ENCODE assay signal across 37 cellular contexts in the genomic region with DNA sequence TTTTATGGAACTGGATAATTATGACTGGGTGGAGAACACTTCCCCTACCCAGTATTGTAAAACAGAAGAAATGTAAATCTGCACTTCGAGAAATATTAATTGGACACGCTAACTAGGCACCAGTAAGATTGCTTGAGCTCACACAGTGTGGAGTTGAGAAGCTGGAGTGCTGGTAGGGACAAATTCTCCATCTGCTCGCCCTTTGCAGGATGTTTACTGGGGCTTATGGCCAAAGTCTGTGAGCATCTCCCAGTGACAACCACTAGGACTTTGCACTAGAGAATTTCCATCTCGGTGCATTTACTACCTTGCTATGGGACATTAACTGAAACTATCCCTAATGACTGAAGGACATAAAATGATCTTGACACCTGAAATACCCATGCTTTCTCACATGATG. TPM values are rescaled to one million over a fixed set of nuclear protein-coding genes. Genes with fewer than 3 reads are reported as not detected.
"Had no signal": no experiment of that assay in that cellular context is flagged by ENCODE, and none has a peak within 500 bp of the region (broad histone marks: within the 10 kb centered on the region; RNA-seq: fewer than 3 reads in every experiment).

No MANE protein-coding gene starts in this region.

- H3K27ac Mint-ChIP-seq: activated CD4-positive, alpha-beta memory T cell treated with anti-CD3 and anti-CD28 coated beads for 36 hours; activated CD8-positive, alpha-beta T cell treated with anti-CD3 and anti-CD28 coated beads, Interleukin-2, amount 10 ng/mL, durations not matched to agents 7 days and 5 days; activated naive CD4-positive, alpha-beta T cell treated with anti-CD3 and anti-CD28 coated beads for 36 hours; activated naive CD4-positive, alpha-beta T cell treated with anti-CD3 and anti-CD28 coated beads, Interleukin-2, amount 50 U/mL, for 24 hours; activated naive CD8-positive, alpha-beta T cell treated with anti-CD3 and anti-CD28 coated beads for 36 hours; activated naive CD8-positive, alpha-beta T cell treated with anti-CD3 and anti-CD28 coated beads, Interleukin-2, amount 50 U/mL, for 24 hours; activated T-cell treated with anti-CD3 and anti-CD28 coated beads, Interleukin-2, amount 50 U/mL, for 24 hours; activated T-cell treated with anti-CD3 and anti-CD28 coated beads, Interleukin-2, amount 50 U/mL, for 72 hours; activated T-helper 2 cell treated with anti-CD3 and anti-CD28 coated beads, Interferon-gamma antibody, Interleukin-2, Interleukin-4, amounts not matched to agents 10 μg/mL and 5 μg/mL and 100 μg/mL, durations not matched to agents 14 hours and 24 hours and 36 hours; dendritic cell treated with granulocyte-macrophage colony-stimulating factor and Interleukin-4, amounts not matched to agents 40 ng/mL and 50 ng/mL, for 4 days; endodermal cell; T-cell; T-helper 1 cell treated with Interleukin-12 subunit alpha and Interleukin-12 subunit beta and Interleukin-4 antibody, amounts not matched to agents 30 μg/mL and 1 μg/mL, for 36 hours; WTC11 had no signal

- H3K9me3 ChIP-seq: adrenal gland, body of pancreas, esophagus muscularis mucosa, gastroesophageal sphincter, heart right ventricle had no signal

- H3K27ac ChIP-seq: adrenal gland, body of pancreas, dorsolateral prefrontal cortex, esophagus muscularis mucosa, foreskin keratinocyte, gastroesophageal sphincter, heart right ventricle, hepatocyte, VCaP had no signal

- DNase-seq: activated CD4-positive, alpha-beta memory T cell treated with anti-CD3 and anti-CD28 coated beads for 36 hours; activated CD4-positive, alpha-beta T cell treated with anti-CD3 and anti-CD28 coated beads for 48 hours; activated CD4-positive, alpha-beta T cell treated with anti-CD3 and anti-CD28 coated beads, Interleukin-2, amount 50 U/mL, for 1 hour; activated CD8-positive, alpha-beta memory T cell treated with anti-CD3 and anti-CD28 coated beads, Interleukin-2, amount 50 U/mL, for 48 hours; activated CD8-positive, alpha-beta T cell treated with anti-CD3 and anti-CD28 coated beads, Interleukin-2, amount 10 ng/mL, durations not matched to agents 7 days and 5 days; activated effector memory CD4-positive, alpha-beta T cell treated with anti-CD3 and anti-CD28 coated beads, Interleukin-2, amount 50 U/mL, for 16 hours; activated naive CD4-positive, alpha-beta T cell treated with anti-CD3 and anti-CD28 coated beads for 36 hours; activated naive CD8-positive, alpha-beta T cell treated with anti-CD3 and anti-CD28 coated beads for 36 hours; activated naive CD8-positive, alpha-beta T cell treated with anti-CD3 and anti-CD28 coated beads, Interleukin-2, amount 50 U/mL, for 24 hours; activated T-cell treated with anti-CD3 and anti-CD28 coated beads for 4 hours; activated T-cell treated with anti-CD3 and anti-CD28 coated beads, Interleukin-2, amount 50 U/mL, for 24 hours; activated T-cell treated with anti-CD3 and anti-CD28 coated beads, Interleukin-2, amount 50 U/mL, for 72 hours; adrenal gland; amygdala; aorta; body of pancreas; effector memory CD4-positive, alpha-beta T cell; endodermal cell; erythroblast; heart right ventricle; T-cell; T-helper 9 cell had no signal

- H3K9me3 Mint-ChIP-seq: activated CD4-positive, alpha-beta memory T cell treated with anti-CD3 and anti-CD28 coated beads for 36 hours; activated naive CD4-positive, alpha-beta T cell treated with anti-CD3 and anti-CD28 coated beads for 36 hours; activated naive CD8-positive, alpha-beta T cell treated with anti-CD3 and anti-CD28 coated beads, Interleukin-2, amount 50 U/mL, for 24 hours; activated T-cell treated with anti-CD3 and anti-CD28 coated beads, Interleukin-2, amount 50 U/mL, for 24 hours; activated T-cell treated with anti-CD3 and anti-CD28 coated beads, Interleukin-2, amount 50 U/mL, for 72 hours; activated T-helper 2 cell treated with anti-CD3 and anti-CD28 coated beads, Interferon-gamma antibody, Interleukin-2, Interleukin-4, amounts not matched to agents 10 μg/mL and 5 μg/mL and 100 μg/mL, durations not matched to agents 14 hours and 24 hours and 36 hours; dendritic cell treated with granulocyte-macrophage colony-stimulating factor and Interleukin-4, amounts not matched to agents 40 ng/mL and 50 ng/mL, for 4 days; T-cell; WTC11 had no signal

- H3K4me1 ChIP-seq: adrenal gland, body of pancreas, foreskin keratinocyte, gastroesophageal sphincter, heart right ventricle had no signal

- H3K27me3 ChIP-seq: adrenal gland, body of pancreas, esophagus muscularis mucosa, foreskin keratinocyte, gastroesophageal sphincter, hepatocyte had no signal

- H3K4me3 Mint-ChIP-seq: activated CD4-positive, alpha-beta memory T cell treated with anti-CD3 and anti-CD28 coated beads for 36 hours; activated CD8-positive, alpha-beta T cell treated with anti-CD3 and anti-CD28 coated beads, Interleukin-2, amount 10 ng/mL, durations not matched to agents 7 days and 5 days; activated naive CD4-positive, alpha-beta T cell treated with anti-CD3 and anti-CD28 coated beads for 36 hours; activated naive CD4-positive, alpha-beta T cell treated with anti-CD3 and anti-CD28 coated beads, Interleukin-2, amount 50 U/mL, for 24 hours; activated naive CD8-positive, alpha-beta T cell treated with anti-CD3 and anti-CD28 coated beads for 36 hours; activated naive CD8-positive, alpha-beta T cell treated with anti-CD3 and anti-CD28 coated beads, Interleukin-2, amount 50 U/mL, for 24 hours; activated T-cell treated with anti-CD3 and anti-CD28 coated beads, Interleukin-2, amount 50 U/mL, for 24 hours; activated T-cell treated with anti-CD3 and anti-CD28 coated beads, Interleukin-2, amount 50 U/mL, for 72 hours; dendritic cell treated with granulocyte-macrophage colony-stimulating factor and Interleukin-4, amounts not matched to agents 40 ng/mL and 50 ng/mL, for 4 days; endodermal cell; T-cell; T-helper 1 cell treated with Interleukin-12 subunit alpha and Interleukin-12 subunit beta and Interleukin-4 antibody, amounts not matched to agents 30 μg/mL and 1 μg/mL, for 36 hours; WTC11 had no signal

- H3K4me3 ChIP-seq: adrenal gland, body of pancreas, coronary artery, dorsolateral prefrontal cortex, esophagus muscularis mucosa, gastroesophageal sphincter, heart right ventricle, hepatocyte had no signal

- H3K4me1 Mint-ChIP-seq: activated naive CD4-positive, alpha-beta T cell treated with anti-CD3 and anti-CD28 coated beads, Interleukin-2, amount 50 U/mL, for 24 hours; activated naive CD8-positive, alpha-beta T cell treated with anti-CD3 and anti-CD28 coated beads for 36 hours; activated naive CD8-positive, alpha-beta T cell treated with anti-CD3 and anti-CD28 coated beads, Interleukin-2, amount 50 U/mL, for 24 hours; endodermal cell; T-cell had no signal

- H3K27me3 Mint-ChIP-seq: activated CD4-positive, alpha-beta memory T cell treated with anti-CD3 and anti-CD28 coated beads for 36 hours; activated naive CD4-positive, alpha-beta T cell treated with anti-CD3 and anti-CD28 coated beads, Interleukin-2, amount 50 U/mL, for 24 hours; activated naive CD8-positive, alpha-beta T cell treated with anti-CD3 and anti-CD28 coated beads for 36 hours; activated naive CD8-positive, alpha-beta T cell treated with anti-CD3 and anti-CD28 coated beads, Interleukin-2, amount 50 U/mL, for 24 hours; dendritic cell treated with granulocyte-macrophage colony-stimulating factor and Interleukin-4, amounts not matched to agents 40 ng/mL and 50 ng/mL, for 4 days had no signal

- ATAC-seq: activated CD4-positive, CD25-positive, alpha-beta regulatory T cell treated with anti-CD3 and anti-CD28 coated beads, Interleukin-2, amount 50 U/mL, for 24 hours; activated CD8-positive, alpha-beta T cell treated with anti-CD3 and anti-CD28 coated beads, Interleukin-2, amount 10 ng/mL, durations not matched to agents 7 days and 5 days; activated naive CD8-positive, alpha-beta T cell treated with anti-CD3 and anti-CD28 coated beads, Interleukin-2, amount 50 U/mL, for 24 hours; activated T-cell treated with anti-CD3 and anti-CD28 coated beads, Interleukin-2, amount 50 U/mL, for 72 hours; body of pancreas; gastroesophageal sphincter; T-cell; WTC11 had no signal

- H3K36me3 ChIP-seq: adrenal gland had no signal

RNA-seq across cellular contexts. Expression of a gene that starts 33.7 kb away (rescaled TPM):
- total RNA-seq: activated naive CD4-positive, alpha-beta T cell treated with anti-CD3 and anti-CD28 coated beads for 36 hours; activated T-helper 2 cell treated with anti-CD3 and anti-CD28 coated beads, Interferon-gamma antibody, Interleukin-2, Interleukin-4, amounts not matched to agents 10 μg/mL and 5 μg/mL and 100 μg/mL, durations not matched to agents 14 hours and 24 hours and 36 hours; endodermal cell; foreskin keratinocyte; glomerular endothelial cell; T-helper 2 cell treated with Interferon-gamma antibody and Interleukin-4, amounts not matched to agents 100 ng/mL and 5 ng/mL, for 36 hours; WTC11 had no signal
